8 cellular contexts compared by ENCODE assay signal in genomic region chr1:150765229-150765976, GRCh38. TPM values are rescaled to one million over a fixed set of nuclear protein-coding genes. Genes with fewer than 3 reads are reported as not detected.
DNase-seq lines count a peak whose midpoint lies in the region; ATAC-seq and TF ChIP-seq lines count a peak whose summit lies in the region.

TSS of gene CTSS (minus strand) at chr1:150765778. CDS start at chr1:150764763, 1,015 bp downstream.

- peaks cover 26% of the 10 kb centered on the region for H3K4me1 Mint-ChIP-seq in activated naive CD8-positive, alpha-beta T cell treated with anti-CD3 and anti-CD28 coated beads, Interleukin-2, amount 10 ng/mL, durations not matched to agents 7 days and 5 days
- H3K4me1 Mint-ChIP-seq in immature natural killer cell = peaks cover 35 to 55% of the 10 kb centered on the region in 2 donors

- no peak for TF ChIP-seq EP300 in stomach (IDR thresholded peaks at IDR 0.05)

- POLR2A ChIA-PET in activated naive CD8-positive, alpha-beta T cell treated with anti-CD3 and anti-CD28 coated beads, Interleukin-2, amount 10 ng/mL, durations not matched to agents 7 days and 5 days (lab: Charles Lee) = interaction anchor here (0.5 to 1.5 kb wide), 7 partner anchors 39 to 532 kb away, joined by 3 to 8 read pairs (median 3); no protein-coding TSS in a partner anchor

- ATAC-seq in GM21723 (IDR thresholded peaks at IDR 0.05; ENCODE audit: unreplicated experiment) = peak; percentile 88
- peak; percentile 81 for ATAC-seq in activated naive CD8-positive, alpha-beta T cell treated with anti-CD3 and anti-CD28 coated beads, Interleukin-2, amount 10 ng/mL, durations not matched to agents 7 days and 5 days (ENCODE audit: low read depth)

- peak within 1 kb of the TSS; percentile 85 for H3K4me3 Mint-ChIP-seq in activated naive CD8-positive, alpha-beta T cell treated with anti-CD3 and anti-CD28 coated beads, Interleukin-2, amount 10 ng/mL, durations not matched to agents 7 days and 5 days
- peak within 1 kb of the TSS; percentile 90 to 99 (median 92) for H3K4me3 Mint-ChIP-seq in immature natural killer cell

- H3K9me3 Mint-ChIP-seq in activated naive CD8-positive, alpha-beta T cell treated with anti-CD3 and anti-CD28 coated beads, Interleukin-2, amount 10 ng/mL, durations not matched to agents 7 days and 5 days = no peaks in the 10 kb centered on the region
- no peaks in the 10 kb centered on the region for H3K9me3 Mint-ChIP-seq in immature natural killer cell

- H3K27me3 ChIP-seq in stomach = no peaks in the 10 kb centered on the region

- peak within 1 kb of the TSS; percentile 94 for H3K4me3 ChIP-seq in GM12865 (ENCODE audit: low read depth, low read length)
- peak within 1 kb of the TSS; percentile 22 to 43 (median 40) for H3K4me3 ChIP-seq in stomach

- H3K36me3 Mint-ChIP-seq in activated naive CD8-positive, alpha-beta T cell treated with anti-CD3 and anti-CD28 coated beads, Interleukin-2, amount 10 ng/mL, durations not matched to agents 7 days and 5 days = peaks cover 26% of the 10 kb centered on the region
- peaks cover 3 to 8% (median 4%) of the 10 kb centered on the region in 3 donors for H3K36me3 Mint-ChIP-seq in immature natural killer cell

- no peak for TF ChIP-seq POLR2A in stomach (IDR thresholded peaks at IDR 0.05)

- peak within 1 kb of the TSS; percentile 91 for H3K27ac Mint-ChIP-seq in activated naive CD8-positive, alpha-beta T cell treated with anti-CD3 and anti-CD28 coated beads, Interleukin-2, amount 10 ng/mL, durations not matched to agents 7 days and 5 days
- H3K27ac Mint-ChIP-seq in immature natural killer cell = peak within 1 kb of the TSS; percentile 90 to 97 (median 94)

- peaks cover 0 to 25% (median 13%) of the 10 kb centered on the region in 4 donors for H3K4me1 ChIP-seq in stomach

- H3K27ac ChIP-seq in stomach = peak within 1 kb of the TSS; percentile 55 to 88 (median 69)

- intact Hi-C loops in stomach (cut with DNase I; ENCODE audit: low total_unique reads) = no loop called here

- no peak for TF ChIP-seq CTCF in GM12865 (IDR thresholded peaks at IDR 0.05; ENCODE audit: insufficient read depth, low read depth, low read length, missing control alignments)
- no peak for TF ChIP-seq CTCF in stomach (IDR thresholded peaks at IDR 0.05)

- DNase-seq in GM12865 (ENCODE audit: low read depth) (peak; percentile 89), LHCN-M2 (ENCODE audit: low read depth) (peak; percentile 20), immature natural killer cell (peak; percentile 27 to 44 (median 35)), stomach (no peak), NCI-H2196 (lab: John Stamatoyannopoulos, UW; ENCODE audit: unreplicated experiment) (no peak)
- no peak for DNase-seq in activated naive CD8-positive, alpha-beta T cell treated with anti-CD3 and anti-CD28 coated beads, Interleukin-2, amount 10 ng/mL, durations not matched to agents 7 days and 5 days
- no peak for DNase-seq in stimulated activated CD4-positive, alpha-beta T cell treated with anti-CD3 and anti-CD28 coated beads, Interleukin-15, amount 100 ng/mL, for 24 hours

- H3K9me3 ChIP-seq in stomach = no peaks in the 10 kb centered on the region

- no peaks in the 10 kb centered on the region for H3K36me3 ChIP-seq in stomach

- H3K27me3 Mint-ChIP-seq in activated naive CD8-positive, alpha-beta T cell treated with anti-CD3 and anti-CD28 coated beads, Interleukin-2, amount 10 ng/mL, durations not matched to agents 7 days and 5 days = no peaks in the 10 kb centered on the region
- H3K27me3 Mint-ChIP-seq in immature natural killer cell (ENCODE audit: low read depth in 3 of 3) = peaks cover 0 to 3% (median 3%) of the 10 kb centered on the region in 3 donors

- WGBS in stomach, 5 donors = 1 to 9% (median 6%) methylated on average over 5 of the region's 5 CpGs

RNA-seq across cellular contexts. Expression of gene CTSS, which starts in this region (rescaled TPM):
- total RNA-seq in LHCN-M2 (2014; rRNA removed) (5.6 and 6.1 TPM in 2 replicates), stomach (100 to 1,000 TPM in 2 of 5 donors, 10 to 100 TPM in 2, 1 to 10 TPM in 1; 5.8 to 194 (median 54.8) TPM)
- 3.1 TPM for polyA plus RNA-seq in LHCN-M2 (2012)
- total RNA-seq in activated naive CD8-positive, alpha-beta T cell treated with anti-CD3 and anti-CD28 coated beads, Interleukin-2, amount 10 ng/mL, durations not matched to agents 7 days and 5 days = 100 to 1,000 TPM; 104 to 106 TPM
- polyA plus RNA-seq in immature natural killer cell (100 to 1,000 TPM; 162 to 235 (median 177) TPM), stomach (10 to 100 TPM; 16.2 to 39.9 (median 17.7) TPM)

Comparison
In these comparisons a context has a peak if more than half of its experiments do, and no peak if none do; other contexts are left out.
1. DNase-seq: peak in GM12865 (single experiment), LHCN-M2 (single experiment) and immature natural killer cell (3 of 3); none in activated naive CD8-positive, alpha-beta T cell treated with anti-CD3 and anti-CD28 coated beads, Interleukin-2, amount 10 ng/mL, durations not matched to agents 7 days and 5 days (single experiment), stomach (single experiment), NCI-H2196 (single experiment) and stimulated activated CD4-positive, alpha-beta T cell treated with anti-CD3 and anti-CD28 coated beads, Interleukin-15, amount 100 ng/mL, for 24 hours (single experiment).